ENCODE assay signal across 1 cellular context in the genomic region with DNA sequence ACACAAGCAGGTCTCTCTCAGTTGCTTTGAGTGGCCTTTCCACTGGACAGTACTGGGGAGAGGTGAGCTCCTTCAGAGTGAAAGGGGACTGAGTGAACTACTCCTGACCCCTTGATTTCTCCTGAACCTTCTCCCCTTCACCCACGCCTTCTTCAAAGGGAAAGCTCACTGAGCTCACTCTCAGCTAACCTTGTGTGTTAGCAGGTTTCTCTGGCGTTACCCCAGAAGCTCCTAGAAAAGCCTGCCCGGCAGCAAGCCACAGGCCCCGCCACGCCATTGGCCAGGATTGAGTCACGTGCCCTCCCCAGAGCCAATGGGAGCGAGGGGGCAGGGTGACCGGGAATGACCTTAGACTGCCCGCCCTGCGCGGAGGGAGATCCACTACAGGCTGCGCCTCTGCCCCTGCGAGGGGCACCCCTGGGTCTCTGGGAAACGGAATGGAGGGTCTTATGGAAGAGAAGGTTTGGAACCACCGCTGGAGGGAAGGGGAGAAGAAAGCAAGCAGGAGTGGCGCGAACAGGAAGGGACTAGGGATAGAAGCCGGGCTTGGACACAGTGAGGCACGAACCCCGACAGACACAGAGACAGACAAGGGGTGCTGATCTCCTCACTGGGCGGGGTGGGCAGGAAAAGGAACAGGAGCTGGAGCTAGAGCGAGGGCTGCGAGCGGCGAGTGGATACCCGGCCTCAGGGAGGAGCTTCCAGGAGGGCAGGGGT.
TF ChIP-seq lines count a peak whose summit lies in the region.

No MANE protein-coding gene starts in this region.

TF ChIP-seq in H1, 55 proteins besides CTCF, POLR2A, EP300 and RAD21:
- TF ChIP-seq JUN (IDR thresholded peaks at IDR 0.05; ENCODE audit: low read depth, low read length) = no peak
- no peak for TF ChIP-seq CHD1 (IDR thresholded peaks at IDR 0.05; ENCODE audit: low read depth, low read length)
- TF ChIP-seq POLR2AphosphoS5 (IDR thresholded peaks at IDR 0.05; ENCODE audit: low read depth, low read length) = peak; percentile 44
- TF ChIP-seq CEBPB (IDR thresholded peaks at IDR 0.05; ENCODE audit: low read depth, low read length) = no peak
- peak; percentile 44; the same call in 1 of the 2 replicates for TF ChIP-seq TBP (IDR thresholded peaks at IDR 0.05; ENCODE audit: low read depth, low read length)
- no peak for TF ChIP-seq BRCA1 (IDR thresholded peaks at IDR 0.05; ENCODE audit: low read depth, low read length)
- TF ChIP-seq, protein P1, sequence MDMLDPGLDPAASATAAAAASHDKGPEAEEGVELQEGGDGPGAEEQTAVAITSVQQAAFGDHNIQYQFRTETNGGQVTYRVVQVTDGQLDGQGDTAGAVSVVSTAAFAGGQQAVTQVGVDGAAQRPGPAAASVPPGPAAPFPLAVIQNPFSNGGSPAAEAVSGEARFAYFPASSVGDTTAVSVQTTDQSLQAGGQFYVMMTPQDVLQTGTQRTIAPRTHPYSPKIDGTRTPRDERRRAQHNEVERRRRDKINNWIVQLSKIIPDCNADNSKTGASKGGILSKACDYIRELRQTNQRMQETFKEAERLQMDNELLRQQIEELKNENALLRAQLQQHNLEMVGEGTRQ (IDR thresholded peaks at IDR 0.05; ENCODE audit: low read length) = peak; percentile 98
- no peak for TF ChIP-seq ZNF274 (IDR thresholded peaks at IDR 0.05; ENCODE audit: borderline replicate concordance, extremely low read depth, low read length)
- TF ChIP-seq EZH2 (IDR thresholded peaks at IDR 0.05; ENCODE audit: low read depth, low read length, severe bottlenecking) = no peak
- no peak for TF ChIP-seq JUND (IDR thresholded peaks at IDR 0.05; ENCODE audit: low read length)
- TF ChIP-seq, protein P2, sequence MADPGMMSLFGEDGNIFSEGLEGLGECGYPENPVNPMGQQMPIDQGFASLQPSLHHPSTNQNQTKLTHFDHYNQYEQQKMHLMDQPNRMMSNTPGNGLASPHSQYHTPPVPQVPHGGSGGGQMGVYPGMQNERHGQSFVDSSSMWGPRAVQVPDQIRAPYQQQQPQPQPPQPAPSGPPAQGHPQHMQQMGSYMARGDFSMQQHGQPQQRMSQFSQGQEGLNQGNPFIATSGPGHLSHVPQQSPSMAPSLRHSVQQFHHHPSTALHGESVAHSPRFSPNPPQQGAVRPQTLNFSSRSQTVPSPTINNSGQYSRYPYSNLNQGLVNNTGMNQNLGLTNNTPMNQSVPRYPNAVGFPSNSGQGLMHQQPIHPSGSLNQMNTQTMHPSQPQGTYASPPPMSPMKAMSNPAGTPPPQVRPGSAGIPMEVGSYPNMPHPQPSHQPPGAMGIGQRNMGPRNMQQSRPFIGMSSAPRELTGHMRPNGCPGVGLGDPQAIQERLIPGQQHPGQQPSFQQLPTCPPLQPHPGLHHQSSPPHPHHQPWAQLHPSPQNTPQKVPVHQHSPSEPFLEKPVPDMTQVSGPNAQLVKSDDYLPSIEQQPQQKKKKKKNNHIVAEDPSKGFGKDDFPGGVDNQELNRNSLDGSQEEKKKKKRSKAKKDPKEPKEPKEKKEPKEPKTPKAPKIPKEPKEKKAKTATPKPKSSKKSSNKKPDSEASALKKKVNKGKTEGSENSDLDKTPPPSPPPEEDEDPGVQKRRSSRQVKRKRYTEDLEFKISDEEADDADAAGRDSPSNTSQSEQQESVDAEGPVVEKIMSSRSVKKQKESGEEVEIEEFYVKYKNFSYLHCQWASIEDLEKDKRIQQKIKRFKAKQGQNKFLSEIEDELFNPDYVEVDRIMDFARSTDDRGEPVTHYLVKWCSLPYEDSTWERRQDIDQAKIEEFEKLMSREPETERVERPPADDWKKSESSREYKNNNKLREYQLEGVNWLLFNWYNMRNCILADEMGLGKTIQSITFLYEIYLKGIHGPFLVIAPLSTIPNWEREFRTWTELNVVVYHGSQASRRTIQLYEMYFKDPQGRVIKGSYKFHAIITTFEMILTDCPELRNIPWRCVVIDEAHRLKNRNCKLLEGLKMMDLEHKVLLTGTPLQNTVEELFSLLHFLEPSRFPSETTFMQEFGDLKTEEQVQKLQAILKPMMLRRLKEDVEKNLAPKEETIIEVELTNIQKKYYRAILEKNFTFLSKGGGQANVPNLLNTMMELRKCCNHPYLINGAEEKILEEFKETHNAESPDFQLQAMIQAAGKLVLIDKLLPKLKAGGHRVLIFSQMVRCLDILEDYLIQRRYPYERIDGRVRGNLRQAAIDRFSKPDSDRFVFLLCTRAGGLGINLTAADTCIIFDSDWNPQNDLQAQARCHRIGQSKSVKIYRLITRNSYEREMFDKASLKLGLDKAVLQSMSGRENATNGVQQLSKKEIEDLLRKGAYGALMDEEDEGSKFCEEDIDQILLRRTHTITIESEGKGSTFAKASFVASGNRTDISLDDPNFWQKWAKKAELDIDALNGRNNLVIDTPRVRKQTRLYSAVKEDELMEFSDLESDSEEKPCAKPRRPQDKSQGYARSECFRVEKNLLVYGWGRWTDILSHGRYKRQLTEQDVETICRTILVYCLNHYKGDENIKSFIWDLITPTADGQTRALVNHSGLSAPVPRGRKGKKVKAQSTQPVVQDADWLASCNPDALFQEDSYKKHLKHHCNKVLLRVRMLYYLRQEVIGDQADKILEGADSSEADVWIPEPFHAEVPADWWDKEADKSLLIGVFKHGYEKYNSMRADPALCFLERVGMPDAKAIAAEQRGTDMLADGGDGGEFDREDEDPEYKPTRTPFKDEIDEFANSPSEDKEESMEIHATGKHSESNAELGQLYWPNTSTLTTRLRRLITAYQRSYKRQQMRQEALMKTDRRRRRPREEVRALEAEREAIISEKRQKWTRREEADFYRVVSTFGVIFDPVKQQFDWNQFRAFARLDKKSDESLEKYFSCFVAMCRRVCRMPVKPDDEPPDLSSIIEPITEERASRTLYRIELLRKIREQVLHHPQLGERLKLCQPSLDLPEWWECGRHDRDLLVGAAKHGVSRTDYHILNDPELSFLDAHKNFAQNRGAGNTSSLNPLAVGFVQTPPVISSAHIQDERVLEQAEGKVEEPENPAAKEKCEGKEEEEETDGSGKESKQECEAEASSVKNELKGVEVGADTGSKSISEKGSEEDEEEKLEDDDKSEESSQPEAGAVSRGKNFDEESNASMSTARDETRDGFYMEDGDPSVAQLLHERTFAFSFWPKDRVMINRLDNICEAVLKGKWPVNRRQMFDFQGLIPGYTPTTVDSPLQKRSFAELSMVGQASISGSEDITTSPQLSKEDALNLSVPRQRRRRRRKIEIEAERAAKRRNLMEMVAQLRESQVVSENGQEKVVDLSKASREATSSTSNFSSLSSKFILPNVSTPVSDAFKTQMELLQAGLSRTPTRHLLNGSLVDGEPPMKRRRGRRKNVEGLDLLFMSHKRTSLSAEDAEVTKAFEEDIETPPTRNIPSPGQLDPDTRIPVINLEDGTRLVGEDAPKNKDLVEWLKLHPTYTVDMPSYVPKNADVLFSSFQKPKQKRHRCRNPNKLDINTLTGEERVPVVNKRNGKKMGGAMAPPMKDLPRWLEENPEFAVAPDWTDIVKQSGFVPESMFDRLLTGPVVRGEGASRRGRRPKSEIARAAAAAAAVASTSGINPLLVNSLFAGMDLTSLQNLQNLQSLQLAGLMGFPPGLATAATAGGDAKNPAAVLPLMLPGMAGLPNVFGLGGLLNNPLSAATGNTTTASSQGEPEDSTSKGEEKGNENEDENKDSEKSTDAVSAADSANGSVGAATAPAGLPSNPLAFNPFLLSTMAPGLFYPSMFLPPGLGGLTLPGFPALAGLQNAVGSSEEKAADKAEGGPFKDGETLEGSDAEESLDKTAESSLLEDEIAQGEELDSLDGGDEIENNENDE (IDR thresholded peaks at IDR 0.05; ENCODE audit: insufficient replicate concordance, low read length) = no peak
- no peak for TF ChIP-seq POU5F1 (IDR thresholded peaks at IDR 0.05; ENCODE audit: low read depth, low read length)
- TF ChIP-seq, protein P3, sequence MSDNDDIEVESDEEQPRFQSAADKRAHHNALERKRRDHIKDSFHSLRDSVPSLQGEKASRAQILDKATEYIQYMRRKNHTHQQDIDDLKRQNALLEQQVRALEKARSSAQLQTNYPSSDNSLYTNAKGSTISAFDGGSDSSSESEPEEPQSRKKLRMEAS (IDR thresholded peaks at IDR 0.05) = peak; percentile 35; the same call in 1 of the 2 replicates
- peak; percentile 66; the same call in 1 of the 2 replicates for TF ChIP-seq ATF2 (IDR thresholded peaks at IDR 0.05; ENCODE audit: low read length)
- TF ChIP-seq BCL11A (IDR thresholded peaks at IDR 0.05; ENCODE audit: low read depth in 2 of 2, low read length in 2 of 2) = no peak
- no peak for TF ChIP-seq TAF1 (IDR thresholded peaks at IDR 0.05; ENCODE audit: low read depth, low read length)
- no peak for TF ChIP-seq CREB1 (IDR thresholded peaks at IDR 0.05)
- no peak for TF ChIP-seq CBX5 (IDR thresholded peaks at IDR 0.05; ENCODE audit: low read depth, low read length)
- no peak for TF ChIP-seq SAP30 (IDR thresholded peaks at IDR 0.05; ENCODE audit: insufficient read depth, insufficient replicate concordance, low read length)
- TF ChIP-seq SIX5 (IDR thresholded peaks at IDR 0.05; ENCODE audit: low read depth, low read length) = no peak
- 0 out of 2 replicates have a peak, but pooled peaks have one; percentile 28 for TF ChIP-seq RXRA (IDR thresholded peaks at IDR 0.05; ENCODE audit: insufficient read depth, low read depth, low read length)
- TF ChIP-seq RNF2 (IDR thresholded peaks at IDR 0.05; ENCODE audit: borderline replicate concordance, low read depth, low read length, missing control alignments, poor library complexity, severe bottlenecking) = no peak
- TF ChIP-seq CBX8 (IDR thresholded peaks at IDR 0.05; ENCODE audit: borderline replicate concordance, low read depth, low read length) = no peak
- TF ChIP-seq BACH1 (IDR thresholded peaks at IDR 0.05; ENCODE audit: low read length) = no peak
- no peak for TF ChIP-seq SRF (IDR thresholded peaks at IDR 0.05; ENCODE audit: low read depth, low read length)
- no peak for TF ChIP-seq TAF7 (optimal IDR thresholded peaks at IDR 0.05; ENCODE audit: borderline replicate concordance, low read depth, low read length)
- TF ChIP-seq RFX5 (IDR thresholded peaks at IDR 0.05; ENCODE audit: borderline replicate concordance, low read depth, low read length) = peak; percentile 86
- no peak for TF ChIP-seq FOSL1 (IDR thresholded peaks at IDR 0.05; ENCODE audit: insufficient read depth, low read depth, low read length)
- TF ChIP-seq SP1 (IDR thresholded peaks at IDR 0.05; ENCODE audit: low read depth, low read length) = peak; percentile 86
- TF ChIP-seq HDAC2 (IDR thresholded peaks at IDR 0.05; ENCODE audit: borderline replicate concordance in 1 of 2, low read depth in 2 of 2, low read length in 2 of 2) = no peak
- TF ChIP-seq NRF1 (IDR thresholded peaks at IDR 0.05; ENCODE audit: low read depth, low read length) = no peak
- no peak for TF ChIP-seq TCF12 (IDR thresholded peaks at IDR 0.05; ENCODE audit: low read depth, low read length)
- no peak for TF ChIP-seq RBBP5 (IDR thresholded peaks at IDR 0.05; ENCODE audit: borderline replicate concordance, low read depth, low read length)
- TF ChIP-seq, protein P4, sequence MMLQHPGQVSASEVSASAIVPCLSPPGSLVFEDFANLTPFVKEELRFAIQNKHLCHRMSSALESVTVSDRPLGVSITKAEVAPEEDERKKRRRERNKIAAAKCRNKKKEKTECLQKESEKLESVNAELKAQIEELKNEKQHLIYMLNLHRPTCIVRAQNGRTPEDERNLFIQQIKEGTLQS (IDR thresholded peaks at IDR 0.05; ENCODE audit: insufficient read depth, low read depth, low read length) = peak; percentile 87
- no peak for TF ChIP-seq GTF2F1 (IDR thresholded peaks at IDR 0.05; ENCODE audit: borderline replicate concordance, low read depth, low read length)
- TF ChIP-seq ASH2L (IDR thresholded peaks at IDR 0.05; ENCODE audit: low read length) = peak; percentile 30
- TF ChIP-seq PHF8 (conservative IDR thresholded peaks at IDR 0.05; ENCODE audit: low read depth, low read length) = no peak
- no peak for TF ChIP-seq CTBP2 (IDR thresholded peaks at IDR 0.05; ENCODE audit: borderline replicate concordance, insufficient read depth, insufficient read length, low read length)
- no peak for TF ChIP-seq YY1 (IDR thresholded peaks at IDR 0.05; ENCODE audit: low read depth, low read length)
- TF ChIP-seq SIN3A (conservative IDR thresholded peaks at IDR 0.05 in 1 of 2, IDR thresholded peaks at IDR 0.05 in 1 of 2; ENCODE audit: low read depth in 1 of 2, low read length in 2 of 2) = no peak
- no peak for TF ChIP-seq TEAD4 (IDR thresholded peaks at IDR 0.05; ENCODE audit: low read depth, low read length)
- no peak for TF ChIP-seq SIRT6 (IDR thresholded peaks at IDR 0.05; ENCODE audit: low read length)
- TF ChIP-seq CHD2 (IDR thresholded peaks at IDR 0.05; ENCODE audit: low read length) = peak; percentile 89
- TF ChIP-seq KDM1A (IDR thresholded peaks at IDR 0.05; ENCODE audit: borderline replicate concordance, low read length) = no peak
- no peak for TF ChIP-seq EGR1 (IDR thresholded peaks at IDR 0.05; ENCODE audit: borderline replicate concordance, low read depth, low read length)
- no peak for TF ChIP-seq HDAC6 (IDR thresholded peaks at IDR 0.05; ENCODE audit: low read depth, low read length)
- no peak for TF ChIP-seq NANOG (IDR thresholded peaks at IDR 0.05; ENCODE audit: insufficient read depth, low read depth, low read length, poor library complexity, severe bottlenecking)
- TF ChIP-seq KDM5A (IDR thresholded peaks at IDR 0.05; ENCODE audit: low read length) = no peak
- peak; percentile 53 for TF ChIP-seq E2F6 (IDR thresholded peaks at IDR 0.05)
- TF ChIP-seq SUZ12 (IDR thresholded peaks at IDR 0.05; ENCODE audit: low read length) = no peak
- no peak for TF ChIP-seq MAFK (IDR thresholded peaks at IDR 0.05; ENCODE audit: low read depth, low read length)
- no peak for TF ChIP-seq SP2 (IDR thresholded peaks at IDR 0.05; ENCODE audit: low read length)
- no peak for TF ChIP-seq SP4 (IDR thresholded peaks at IDR 0.05; ENCODE audit: low read length)
- no peak for TF ChIP-seq KDM4A (IDR thresholded peaks at IDR 0.05; ENCODE audit: low read depth, low read length, severe bottlenecking)
- TF ChIP-seq GABPA (IDR thresholded peaks at IDR 0.05; ENCODE audit: borderline replicate concordance, insufficient read depth, low read length) = no peak
TF ChIP-seq in H1: peak in this region for 12.
